In the genomic region with DNA sequence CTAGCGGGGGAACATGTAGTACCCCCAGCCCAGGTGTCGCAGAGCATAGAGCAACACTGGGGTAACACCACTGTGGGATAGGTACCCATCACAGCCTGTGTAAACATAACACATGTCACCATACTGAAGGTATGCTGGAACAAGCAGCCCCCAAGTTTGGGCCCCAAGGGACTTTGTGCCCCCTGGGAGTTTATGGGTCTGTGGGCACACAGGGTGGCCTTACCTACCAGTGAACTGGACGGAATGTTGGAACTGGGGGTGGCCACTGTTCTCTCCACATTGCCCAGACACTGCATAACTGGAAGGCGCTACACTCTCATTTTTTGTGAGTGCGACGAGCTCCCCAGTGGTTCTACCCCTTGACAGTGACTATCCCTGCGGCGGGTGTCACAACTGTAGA, we compare ENCODE assay signal across 24 cellular contexts.
"Had no signal": no experiment of that assay in that cellular context is flagged by ENCODE, and none has a peak within 500 bp of the region (broad histone marks: within the 10 kb centered on the region; RNA-seq: fewer than 3 reads in every experiment).

No MANE protein-coding gene starts in this region.

- H3K4me3 ChIP-seq: coronary artery, lower lobe of right lung, neural progenitor cell, psoas muscle, skin epidermis, spleen, suprapubic skin, transverse colon, upper lobe of right lung, vagina had no signal

- H3K27ac ChIP-seq: coronary artery, lower lobe of right lung, neural progenitor cell, psoas muscle, spleen, suprapubic skin, transverse colon, upper lobe of right lung, vagina had no signal

- H3K4me1 ChIP-seq: lower lobe of right lung, neural progenitor cell, psoas muscle, spleen, suprapubic skin, upper lobe of right lung, vagina had no signal

- H2AFZ ChIP-seq: neural progenitor cell had no signal

- H3K4me2 ChIP-seq: neural progenitor cell had no signal

- H3K27ac Mint-ChIP-seq: effector memory CD8-positive, alpha-beta T cell; memory B cell; nephron; neural progenitor cell; stimulated activated memory B cell treated with anti-CD40 and anti-IgM and Interleukin-4, amounts not matched to agents 10 μg/mL and 1 μg/mL and 100 μg/mL, for 72 hours; stimulated activated naive CD8-positive, alpha-beta T cell treated with anti-CD3 and anti-CD28 coated beads, Interleukin-15, Interleukin-2, amounts not matched to agents 100 ng/mL and 50 ng/mL, for 24 hours had no signal

- H3K4me3 Mint-ChIP-seq: effector memory CD8-positive, alpha-beta T cell; immature natural killer cell; memory B cell; naive thymus-derived CD4-positive, alpha-beta T cell; nephron; neural progenitor cell; stimulated activated memory B cell treated with anti-CD40 and anti-IgM and Interleukin-4, amounts not matched to agents 10 μg/mL and 1 μg/mL and 100 μg/mL, for 72 hours; stimulated activated naive CD8-positive, alpha-beta T cell treated with anti-CD3 and anti-CD28 coated beads, Interleukin-15, Interleukin-2, amounts not matched to agents 100 ng/mL and 50 ng/mL, for 24 hours had no signal

- DNase-seq: effector memory CD8-positive, alpha-beta T cell; hypothalamus; immature natural killer cell; islet precursor cell; kidney glomerular epithelial cell; left ventricle myocardium superior; lower lobe of right lung; midbrain; naive thymus-derived CD4-positive, alpha-beta T cell; psoas muscle; spleen; stimulated activated CD4-positive, alpha-beta T cell treated with anti-CD3 and anti-CD28 coated beads, Interleukin-4, amount 100 ng/mL, for 4 hours; upper lobe of right lung had no signal

- H3K4me1 Mint-ChIP-seq: memory B cell; nephron; stimulated activated memory B cell treated with anti-CD40 and anti-IgM and Interleukin-4, amounts not matched to agents 10 μg/mL and 1 μg/mL and 100 μg/mL, for 72 hours had no signal

- H3K27me3 ChIP-seq: neural progenitor cell, spleen, suprapubic skin, transverse colon, upper lobe of right lung, vagina had no signal

- H3K27me3 Mint-ChIP-seq: effector memory CD8-positive, alpha-beta T cell; memory B cell; naive thymus-derived CD4-positive, alpha-beta T cell; stimulated activated memory B cell treated with anti-CD40 and anti-IgM and Interleukin-4, amounts not matched to agents 10 μg/mL and 1 μg/mL and 100 μg/mL, for 72 hours; stimulated activated naive CD8-positive, alpha-beta T cell treated with anti-CD3 and anti-CD28 coated beads, Interleukin-15, Interleukin-2, amounts not matched to agents 100 ng/mL and 50 ng/mL, for 24 hours had no signal

- H3K9ac ChIP-seq: neural progenitor cell had no signal

- H3K9me3 Mint-ChIP-seq: effector memory CD8-positive, alpha-beta T cell; memory B cell; naive thymus-derived CD4-positive, alpha-beta T cell; nephron; neural progenitor cell; stimulated activated memory B cell treated with anti-CD40 and anti-IgM and Interleukin-4, amounts not matched to agents 10 μg/mL and 1 μg/mL and 100 μg/mL, for 72 hours; stimulated activated naive CD8-positive, alpha-beta T cell treated with anti-CD3 and anti-CD28 coated beads, Interleukin-15, Interleukin-2, amounts not matched to agents 100 ng/mL and 50 ng/mL, for 24 hours had no signal

- ATAC-seq: effector memory CD8-positive, alpha-beta T cell; naive thymus-derived CD4-positive, alpha-beta T cell; right cardiac atrium; stimulated activated memory B cell treated with anti-CD40 and anti-IgM and Interleukin-4, amounts not matched to agents 10 μg/mL and 1 μg/mL and 100 μg/mL, for 72 hours had no signal

- H3K9me3 ChIP-seq: lower lobe of right lung, psoas muscle, spleen, suprapubic skin, transverse colon, upper lobe of right lung, vagina had no signal
